Comparison of ENCODE assay signal across 8 cellular contexts in genomic region chr2:97113050-97113881, GRCh38. TPM values are rescaled to one million over a fixed set of nuclear protein-coding genes. Genes with fewer than 3 reads are reported as not detected.
DNase-seq lines count a peak whose midpoint lies in the region; ATAC-seq and FAIRE-seq lines count a peak whose summit lies in the region.
"Not testable (repeated sequence)": the region's sequence is repeated elsewhere in the genome, so short reads cannot be mapped to it uniquely, and the experiment has no call there.

Gene ANKRD36 (plus strand): TSS chr2:97113153. CDS start chr2:97113740, 587 bp downstream.

- not testable (repeated sequence) for H3K9me3 ChIP-seq in MG63; duodenal mucosa (ENCODE audit: control insufficient read depth in 1 of 2, low read length in 2 of 2); small intestine (ENCODE audit: control insufficient read depth, low read depth); aorta (ENCODE audit: control insufficient read depth, low read length)

- not testable (repeated sequence) for H3K4me1 ChIP-seq in duodenal mucosa (ENCODE audit: control insufficient read depth in 1 of 2, insufficient read depth in 2 of 2, low read length in 2 of 2); small intestine (ENCODE audit: control insufficient read depth in 2 of 2, insufficient read depth in 1 of 2, low read depth in 1 of 2, low read length in 1 of 2); aorta (ENCODE audit: control insufficient read depth in 1 of 2, insufficient read depth in 2 of 2, low read length in 2 of 2)

- H3K27ac ChIP-seq in duodenal mucosa (ENCODE audit: low read depth, low read length): peak within 1 kb of the TSS; percentile 92
- peak within 1 kb of the TSS; percentile 82 to 98 for H3K27ac ChIP-seq in small intestine (ENCODE audit: low read depth in 1 of 2, low read length in 1 of 2)
- peak within 1 kb of the TSS in 1 of 2 donors; percentile 84 for H3K27ac ChIP-seq in aorta (ENCODE audit: low read depth in 1 of 2, low read length in 2 of 2)

- intact Hi-C loops in left colon (cut with DNase I, micrococcal nuclease); aorta (cut with DNase I): not testable (repeated sequence)

- H3K27me3 ChIP-seq in MG63; duodenal mucosa (ENCODE audit: control insufficient read depth in 1 of 2, insufficient read depth in 2 of 2, low read length in 2 of 2); small intestine (ENCODE audit: control insufficient read depth in 2 of 2, insufficient read depth in 2 of 2, low read length in 2 of 2); aorta (ENCODE audit: control insufficient read depth in 1 of 2, insufficient read depth in 2 of 2, low read length in 1 of 2): not testable (repeated sequence)

- peak within 1 kb of the TSS; percentile 97 for H3K27ac Mint-ChIP-seq in activated CD8-positive, alpha-beta memory T cell treated with anti-CD3 and anti-CD28 coated beads, Interleukin-2, amount 10 ng/mL, durations not matched to agents 7 days and 5 days

- FAIRE-seq in small intestine (lab: Jason Lieb, UNC): not testable (repeated sequence)

- CTCF ChIA-PET in activated CD8-positive, alpha-beta memory T cell treated with anti-CD3 and anti-CD28 coated beads, Interleukin-2, amount 10 ng/mL, durations not matched to agents 7 days and 5 days (lab: Charles Lee): interaction anchor here (0.7 to 3.7 kb wide), 11 partner anchors 10 to 271 kb away, joined by 3 to 48 read pairs (median 7); partner anchors contain the start of gene ANKRD39

- 0% methylated on average over 41 to 62 of the region's 74 CpGs for WGBS in small intestine, 3 donors
- WGBS in aorta, 2 donors: 0% methylated on average over 37 to 62 of the region's 74 CpGs

- peak; percentile 89 for DNase-seq in MG63
- DNase-seq in activated CD8-positive, alpha-beta memory T cell treated with anti-CD3 and anti-CD28 coated beads, Interleukin-2, amount 10 ng/mL, durations not matched to agents 7 days and 5 days: peak; percentile 92
- DNase-seq in left colon: peak; percentile 77 to 84
- peak; percentile 67 for DNase-seq in small intestine
- DNase-seq in aorta: peak; percentile 91 to 93

- H3K4me1 Mint-ChIP-seq in activated CD8-positive, alpha-beta memory T cell treated with anti-CD3 and anti-CD28 coated beads, Interleukin-2, amount 10 ng/mL, durations not matched to agents 7 days and 5 days: not testable (repeated sequence)

- H3K4me3 ChIP-seq in MG63 (peak within 1 kb of the TSS; percentile 90), duodenal mucosa (ENCODE audit: low read depth in 1 of 2, low read length in 2 of 2) (peak within 1 kb of the TSS; percentile 61 to 77), small intestine (ENCODE audit: low read depth in 1 of 2, low read length in 2 of 2) (peak within 1 kb of the TSS; percentile 61 to 66), aorta (ENCODE audit: low read length in 2 of 2) (peak within 1 kb of the TSS; percentile 19 to 56)

- not testable (repeated sequence) for H3K9me3 Mint-ChIP-seq in activated CD8-positive, alpha-beta memory T cell treated with anti-CD3 and anti-CD28 coated beads, Interleukin-2, amount 10 ng/mL, durations not matched to agents 7 days and 5 days (ENCODE audit: low read depth)

- H3K36me3 Mint-ChIP-seq in activated CD8-positive, alpha-beta memory T cell treated with anti-CD3 and anti-CD28 coated beads, Interleukin-2, amount 10 ng/mL, durations not matched to agents 7 days and 5 days: not testable (repeated sequence)

- peak within 1 kb of the TSS; percentile 95 for H3K4me3 Mint-ChIP-seq in activated CD8-positive, alpha-beta memory T cell treated with anti-CD3 and anti-CD28 coated beads, Interleukin-2, amount 10 ng/mL, durations not matched to agents 7 days and 5 days

- H3K27me3 Mint-ChIP-seq in activated CD8-positive, alpha-beta memory T cell treated with anti-CD3 and anti-CD28 coated beads, Interleukin-2, amount 10 ng/mL, durations not matched to agents 7 days and 5 days: peaks cover 21% of the 10 kb centered on the region

- H3K36me3 ChIP-seq in MG63; duodenal mucosa (ENCODE audit: control insufficient read depth in 1 of 2, insufficient read depth in 2 of 2, low read length in 2 of 2); small intestine (ENCODE audit: control insufficient read depth in 2 of 2, insufficient read depth in 2 of 2, low read length in 2 of 2); aorta (ENCODE audit: control insufficient read depth in 1 of 2, insufficient read depth in 2 of 2, low read length in 1 of 2): not testable (repeated sequence)

- H3K9ac ChIP-seq in duodenal mucosa (ENCODE audit: low read depth in 1 of 2, low read length in 2 of 2): peak within 1 kb of the TSS; percentile 51 to 97

- ATAC-seq in GM18511 (IDR thresholded peaks at IDR 0.05; ENCODE audit: unreplicated experiment): peak; percentile 98
- peak; percentile 95 for ATAC-seq in HG02678 (IDR thresholded peaks at IDR 0.05; ENCODE audit: unreplicated experiment)
- peak; percentile 94 for ATAC-seq in activated CD8-positive, alpha-beta memory T cell treated with anti-CD3 and anti-CD28 coated beads, Interleukin-2, amount 10 ng/mL, durations not matched to agents 7 days and 5 days
- peak; percentile 93 for ATAC-seq in left colon
- ATAC-seq in aorta (ENCODE audit: low FRiP score): peak; percentile 94

RNA-seq across cellular contexts. Expression of gene ANKRD36, which starts in this region (rescaled TPM):
- 4.8 and 9.8 TPM in 2 replicates for total RNA-seq in MG63 (2014; rRNA removed; shearing (Covaris generic); ENCODE audit: low replicate concordance)
- total RNA-seq in activated CD8-positive, alpha-beta memory T cell treated with anti-CD3 and anti-CD28 coated beads, Interleukin-2, amount 10 ng/mL, durations not matched to agents 7 days and 5 days: 10 to 100 TPM; 37.6 to 85.4 TPM
- total RNA-seq in left colon (10 to 100 TPM; 14.7 to 23.2 TPM), aorta (10 to 100 TPM; 37.2 to 62.6 TPM)
- polyA plus RNA-seq in small intestine (1 to 10 TPM in 1 of 3 donors, not detected in 2; 2.5 TPM), aorta (1 to 10 TPM; 1.8 to 8.4 TPM)

Comparison
In these comparisons a context has a peak if more than half of its experiments do, and no peak if none do; other contexts are left out.
1. H3K4me3 ChIP-seq: peak in every context shown above with its lines; median percentile 90 in MG63; 69 in duodenal mucosa; 64 in small intestine; 38 in aorta.